In the genomic region with DNA sequence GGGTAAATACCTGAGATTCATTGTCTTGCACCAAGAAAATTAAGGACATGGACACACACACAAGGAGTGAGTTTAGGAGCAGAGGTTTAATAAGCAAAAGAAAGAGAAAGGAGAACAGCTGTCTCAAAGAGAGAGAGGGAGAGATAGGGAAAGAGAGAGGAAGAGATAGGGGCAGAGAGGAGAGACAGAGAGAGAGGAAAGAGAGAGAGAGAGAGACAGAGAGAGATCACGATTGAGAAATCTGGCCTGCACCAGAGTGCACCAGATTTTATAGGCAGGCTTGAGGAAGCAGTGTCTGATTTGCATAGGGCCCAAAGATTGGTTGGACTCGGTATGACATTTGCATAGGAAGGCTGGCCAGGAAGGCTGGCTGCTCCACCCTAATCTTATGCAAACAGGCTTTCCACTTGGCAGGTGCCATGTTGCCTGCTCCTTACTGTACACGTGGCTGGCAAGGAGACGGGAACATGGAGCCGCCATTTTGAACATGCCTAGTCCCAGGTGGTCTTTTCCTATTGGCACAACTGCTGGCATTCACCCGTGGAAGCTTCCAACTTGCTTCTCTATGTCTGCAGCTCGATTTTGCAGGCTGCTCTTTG, we compare ENCODE assay signal across 13 cellular contexts.
A peak's percentile ranks its signal among the peaks of the same experiment; 100 is the strongest.
DNase-seq lines count a peak whose midpoint lies in the region; ATAC-seq, FAIRE-seq and TF ChIP-seq lines count a peak whose summit lies in the region.
"Had no signal": no experiment of that assay in that cellular context is flagged by ENCODE, and none has a peak within 500 bp of the region (broad histone marks: within the 10 kb centered on the region; RNA-seq: fewer than 3 reads in every experiment).

No MANE protein-coding gene starts in this region.

- no peaks in the 10 kb centered on the region for H3K23me2 ChIP-seq in H1 (ENCODE audit: low read depth, low read length)

- H4K20me1 ChIP-seq in H1 (replicated peaks in 1 of 2; ENCODE audit: control insufficient read depth in 1 of 2, insufficient read depth in 2 of 2, low read length in 2 of 2) = no peaks in the 10 kb centered on the region
- H4K20me1 ChIP-seq: BLaER1 treated with 17β-estradiol and CSF1 and Interleukin-3, amounts not matched to agents 10 nM and 100 nM had no signal

- H2BK12ac ChIP-seq in H1 (ENCODE audit: low read depth, low read length) = no peak overlapping the region

- TF ChIP-seq CTCF in C4-2B (conservative IDR thresholded peaks at IDR 0.05) (no peak), H1 (IDR thresholded peaks at IDR 0.05; ENCODE audit: control extremely low read depth in 1 of 3, insufficient read depth in 1 of 3, low read depth in 1 of 3, low read length in 3 of 3) (no peak), esophagus squamous epithelium (IDR thresholded peaks at IDR 0.05) (no peak)

- H3K23ac ChIP-seq in H1 (ENCODE audit: insufficient read length) = no peak overlapping the region

- H4K91ac ChIP-seq in H1 (replicated peaks; ENCODE audit: insufficient read length, low read length) = no peak overlapping the region

- H3K79me1 ChIP-seq in H1 (ENCODE audit: low read depth, low read length) = no peaks in the 10 kb centered on the region

- no peak for TF ChIP-seq EP300 in H1 (IDR thresholded peaks at IDR 0.05; ENCODE audit: borderline replicate concordance in 1 of 2, low read depth in 2 of 2, low read length in 2 of 2)

- H3K79me2 ChIP-seq in H1 (ENCODE audit: control insufficient read depth in 1 of 2, insufficient read depth in 2 of 2, low read length in 2 of 2) = no peaks in the 10 kb centered on the region

- H2AK5ac ChIP-seq in H1 (ENCODE audit: low read depth, low read length) = no peak overlapping the region

- CTCF ChIA-PET in H1 (lab: Charles Lee; ENCODE audit: partially characterized antibody) = no interaction called here

- H2BK5ac ChIP-seq in H1 (ENCODE audit: low read depth, low read length) = no peak overlapping the region

- H3K4ac ChIP-seq in H1 (replicated peaks; ENCODE audit: insufficient read length, low read depth, low read length) = no peak overlapping the region

- no peak overlapping the region for H3K9ac ChIP-seq in H1 (replicated peaks in 1 of 4; ENCODE audit: extremely low read depth in 1 of 4, low read depth in 3 of 4, low read length in 3 of 4)
- H3K9ac ChIP-seq: BLaER1 treated with 17β-estradiol and CSF1 and Interleukin-3, amounts not matched to agents 10 nM and 100 nM had no signal

- no peak overlapping the region for H4K8ac ChIP-seq in H1 (ENCODE audit: extremely low read depth, insufficient read depth, low read length)

- no peak overlapping the region for H2BK120ac ChIP-seq in H1 (replicated peaks; ENCODE audit: low read depth, low read length)

- TF ChIP-seq RAD21 in H1 (IDR thresholded peaks at IDR 0.05 in 1 of 2, conservative IDR thresholded peaks at IDR 0.05 in 1 of 2; ENCODE audit: low read depth in 2 of 2, low read length in 2 of 2) = no peak

- no peak overlapping the region for H3K56ac ChIP-seq in H1 (replicated peaks; ENCODE audit: insufficient read length, low read depth, low read length)

- no peak overlapping the region for H2AFZ ChIP-seq in H1 (ENCODE audit: low read length)

- H3K18ac ChIP-seq in H1 (ENCODE audit: extremely low read depth, low read length) = no peak overlapping the region

- H3K4me2 ChIP-seq in H1 (ENCODE audit: insufficient read depth in 1 of 2, low read depth in 2 of 2, low read length in 2 of 2) = no peak overlapping the region
- H3K4me2 ChIP-seq: BLaER1 treated with 17β-estradiol and CSF1 and Interleukin-3, amounts not matched to agents 10 nM and 100 nM had no signal

- H3K4me1 ChIP-seq in H1 (replicated peaks in 1 of 4; ENCODE audit: control insufficient read depth in 3 of 4, insufficient read depth in 4 of 4, low read length in 3 of 4) = no peaks in the 10 kb centered on the region
- no peaks in the 10 kb centered on the region for H3K4me1 ChIP-seq in esophagus squamous epithelium
- H3K4me1 ChIP-seq in aorta (ENCODE audit: control insufficient read depth in 1 of 2, insufficient read depth in 2 of 2, low read length in 2 of 2) = no peaks in the 10 kb centered on the region
- H3K4me1 ChIP-seq: BLaER1 treated with 17β-estradiol and CSF1 and Interleukin-3, amounts not matched to agents 10 nM and 100 nM had no signal

- no peaks in the 10 kb centered on the region for H3K27me3 ChIP-seq in H1 (replicated peaks in 1 of 4; ENCODE audit: control insufficient read depth in 3 of 4, extremely low read depth in 1 of 4, insufficient read depth in 3 of 4, low read length in 3 of 4)
- H3K27me3 ChIP-seq in esophagus squamous epithelium = no peaks in the 10 kb centered on the region
- H3K27me3 ChIP-seq in aorta (ENCODE audit: control insufficient read depth in 1 of 2, insufficient read depth in 2 of 2, low read length in 1 of 2) = no peaks in the 10 kb centered on the region
- H3K27me3 ChIP-seq: BLaER1 treated with 17β-estradiol and CSF1 and Interleukin-3, amounts not matched to agents 10 nM and 100 nM; ovary had no signal

- 94% methylated on average over 7 of the region's 7 CpGs; no CpG with 5 or more reads in 1 of the 2 experiments for WGBS in H1 (ENCODE audit: extremely low coverage in 1 of 2, insufficient coverage in 1 of 2, insufficient read length in 1 of 2, insufficient replicate concordance in 2 of 2, low coverage in 1 of 2, low lambda C conversion rate in 2 of 2, missing lambda C conversion rate in 1 of 2), 2 experiments
- WGBS in esophagus squamous epithelium, 2 donors = 61 to 67% methylated on average over 5 to 7 of the region's 7 CpGs
- WGBS in aorta, 2 donors = 71 to 72% methylated on average over 7 of the region's 7 CpGs

- H3K14ac ChIP-seq in H1 (ENCODE audit: insufficient read length) = no peak overlapping the region

- H3K9me3 ChIP-seq in H1 (ENCODE audit: insufficient read depth in 2 of 2, low read depth in 1 of 2, low read length in 1 of 2) (no peaks in the 10 kb centered on the region), esophagus squamous epithelium (no peaks in the 10 kb centered on the region), aorta (ENCODE audit: control insufficient read depth, low read length) (no peaks in the 10 kb centered on the region)
- H3K9me3 ChIP-seq: ovary had no signal

- no peak overlapping the region for H4K5ac ChIP-seq in H1 (ENCODE audit: insufficient read length, low read depth, low read length)

- intact Hi-C loops in esophagus squamous epithelium (cut with DNase I) = no loop called here
- intact Hi-C loops in aorta (cut with DNase I) = no loop called here

- H3K4me3 ChIP-seq in H1 (ENCODE audit: extremely low read depth in 1 of 4, insufficient read depth in 2 of 4, low read depth in 3 of 4, low read length in 4 of 4) = no peak overlapping the region
- H3K4me3 ChIP-seq in esophagus squamous epithelium = no peak overlapping the region
- H3K4me3 ChIP-seq in aorta (ENCODE audit: low read length in 2 of 2) = no peak overlapping the region
- H3K4me3 ChIP-seq: BLaER1 treated with 17β-estradiol and CSF1 and Interleukin-3, amounts not matched to agents 10 nM and 100 nM; ovary had no signal

- no peak for ATAC-seq in aorta (ENCODE audit: low FRiP score)
- no peak for ATAC-seq in HG02798 (IDR thresholded peaks at IDR 0.05; ENCODE audit: poor library complexity, unreplicated experiment)
- no peak for ATAC-seq in HG03520 (IDR thresholded peaks at IDR 0.05; ENCODE audit: unreplicated experiment)

- H3K27ac ChIP-seq in C4-2B (peak overlapping the region; percentile 69), H1 (ENCODE audit: low read depth, low read length) (no peak overlapping the region), esophagus squamous epithelium (no peak overlapping the region), aorta (ENCODE audit: low read depth in 1 of 2, low read length in 2 of 2) (no peak overlapping the region)
- H3K27ac ChIP-seq: BLaER1 treated with 17β-estradiol and CSF1 and Interleukin-3, amounts not matched to agents 10 nM and 100 nM; ovary had no signal

- TF ChIP-seq POLR2A in H1 (IDR thresholded peaks at IDR 0.05; ENCODE audit: control extremely low read depth in 1 of 2, low read depth in 2 of 2, low read length in 2 of 2) (no peak), esophagus squamous epithelium (IDR thresholded peaks at IDR 0.05) (no peak)

- H2BK15ac ChIP-seq in H1 (ENCODE audit: low read length) = no peak overlapping the region

- no peaks in the 10 kb centered on the region; a peak in 1 of 8 replicates for H3K36me3 ChIP-seq in H1 (ENCODE audit: control insufficient read depth in 2 of 4, insufficient read depth in 4 of 4, low read length in 3 of 4)
- H3K36me3 ChIP-seq in esophagus squamous epithelium = no peaks in the 10 kb centered on the region
- no peaks in the 10 kb centered on the region for H3K36me3 ChIP-seq in aorta (ENCODE audit: control insufficient read depth in 1 of 2, insufficient read depth in 2 of 2, low read length in 1 of 2)
- H3K36me3 ChIP-seq: BLaER1 treated with 17β-estradiol and CSF1 and Interleukin-3, amounts not matched to agents 10 nM and 100 nM; ovary had no signal

- POLR2A ChIA-PET in H1 (lab: Charles Lee; ENCODE audit: partially characterized antibody) = no interaction called here

- FAIRE-seq in H1 (lab: Jason Lieb, UNC) = no peak

- no peak overlapping the region for H2BK20ac ChIP-seq in H1 (ENCODE audit: low read length)

- DNase-seq in HT1080 (ENCODE audit: low read depth) (peak; percentile 86), NCI-H526 treated with DMSO at 0.1 percent for 48 hours (lab: John Stamatoyannopoulos, UW) (peak; percentile 13), H1 (ENCODE audit: low read depth in 1 of 2, low spot score in 2 of 2) (no peak), esophagus squamous epithelium (lab: John Stamatoyannopoulos, UW) (no peak), aorta (no peak)
- DNase-seq: activated CD8-positive, alpha-beta memory T cell treated with anti-CD3 and anti-CD28 coated beads, Interleukin-2, amount 50 U/mL, for 48 hours; Karpas-422; ovary; stimulated activated CD4-positive, alpha-beta T cell treated with anti-CD3 and anti-CD28 coated beads, Interleukin-4, amount 100 ng/mL, for 24 hours had no signal

TF ChIP-seq in H1, 55 proteins besides CTCF, POLR2A, EP300 and RAD21:
- peak; percentile 22; the same call in 1 of the 2 replicates for TF ChIP-seq YY1 (IDR thresholded peaks at IDR 0.05; ENCODE audit: low read depth, low read length)
- no peak for TF ChIP-seq EZH2 (IDR thresholded peaks at IDR 0.05; ENCODE audit: low read depth, low read length, severe bottlenecking)
- TF ChIP-seq PHF8 (conservative IDR thresholded peaks at IDR 0.05; ENCODE audit: low read depth, low read length) = no peak

Comparison
In these comparisons a context has a peak if more than half of its experiments do, and no peak if none do; other contexts are left out.
1. DNase-seq: peak in HT1080 (single experiment) and NCI-H526 treated with DMSO at 0.1 percent for 48 hours (single experiment); none in H1 (0 of 2), esophagus squamous epithelium (single experiment) and aorta (0 of 2).